24 cellular contexts compared by ENCODE assay signal in the genomic region with DNA sequence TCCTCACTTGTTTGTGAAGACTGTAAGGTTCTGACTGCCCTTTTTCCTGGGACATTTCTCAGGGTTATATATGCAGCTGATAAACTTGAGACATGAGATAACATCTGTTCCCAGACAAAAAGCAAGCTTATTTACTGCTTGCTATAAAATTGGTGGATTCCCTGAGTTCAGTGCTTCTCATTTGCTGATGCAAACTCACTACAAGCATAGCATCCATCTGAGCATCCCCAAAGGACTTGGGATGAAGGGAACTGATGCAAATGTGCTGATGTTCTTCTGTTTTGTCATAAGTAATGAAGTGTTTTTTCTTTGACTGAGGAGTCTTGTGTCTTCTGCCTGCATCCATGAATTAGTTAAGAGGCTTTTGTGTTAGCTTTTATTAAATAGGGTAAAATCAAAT.
"Had no signal": no experiment of that assay in that cellular context is flagged by ENCODE, and none has a peak within 500 bp of the region (broad histone marks: within the 10 kb centered on the region; RNA-seq: fewer than 3 reads in every experiment).

No MANE protein-coding gene starts in this region.

- H3K4me1 Mint-ChIP-seq: endodermal cell had no signal

- H3K4me3 Mint-ChIP-seq: activated T-cell treated with anti-CD3 and anti-CD28 coated beads, Interleukin-2, amount 50 U/mL, for 72 hours; endodermal cell; mesothelial cell of epicardium; naive B cell had no signal

- H3K27me3 Mint-ChIP-seq: naive B cell had no signal

- H3K27me3 ChIP-seq: breast epithelium, gastroesophageal sphincter, hepatocyte, spleen, testis, transverse colon had no signal

- ATAC-seq: activated naive CD4-positive, alpha-beta T cell treated with anti-CD3 and anti-CD28 coated beads, Interleukin-2, amount 50 U/mL, for 72 hours; activated T-cell treated with anti-CD3 and anti-CD28 coated beads, Interleukin-2, amount 50 U/mL, for 72 hours; esophagus mucosa; gastroesophageal sphincter; left ventricle myocardium superior; right cardiac atrium; stimulated activated naive CD8-positive, alpha-beta T cell treated with anti-CD3 and anti-CD28 coated beads, Interleukin-15, Interleukin-2, amounts not matched to agents 100 U/mL and 50 U/mL, for 24 hours had no signal

- H3K4me1 ChIP-seq: breast epithelium, gastroesophageal sphincter, spleen, testis, transverse colon had no signal

- H2AFZ ChIP-seq: hepatocyte had no signal

- DNase-seq: activated CD4-positive, alpha-beta T cell treated with anti-CD3 and anti-CD28 coated beads for 4 hours; activated CD4-positive, alpha-beta T cell treated with anti-CD3 and anti-CD28 coated beads, Interleukin-2, amount 50 U/mL, for 4 hours; activated naive CD4-positive, alpha-beta T cell; activated T-cell treated with anti-CD3 and anti-CD28 coated beads for 4 hours; activated T-cell treated with anti-CD3 and anti-CD28 coated beads, Interleukin-2, amount 50 U/mL, for 72 hours; central memory CD4-positive, alpha-beta T cell; endodermal cell; islet precursor cell; left ventricle myocardium superior; naive B cell; nucleus accumbens; posterior cingulate gyrus; right cardiac atrium; spleen; stimulated activated naive CD8-positive, alpha-beta T cell treated with anti-CD3 and anti-CD28 coated beads, Interleukin-15, Interleukin-2, amounts not matched to agents 100 U/mL and 50 U/mL, for 24 hours; testis; transverse colon had no signal

- H3K4me2 ChIP-seq: hepatocyte had no signal

- H3K27ac Mint-ChIP-seq: activated T-cell treated with anti-CD3 and anti-CD28 coated beads, Interleukin-2, amount 50 U/mL, for 72 hours; endodermal cell; mesothelial cell of epicardium had no signal

- H3K36me3 ChIP-seq: breast epithelium, gastroesophageal sphincter, transverse colon had no signal

- H3K9me3 Mint-ChIP-seq: activated naive CD4-positive, alpha-beta T cell treated with anti-CD3 and anti-CD28 coated beads, Interleukin-2, amount 50 U/mL, for 72 hours; activated T-cell treated with anti-CD3 and anti-CD28 coated beads, Interleukin-2, amount 50 U/mL, for 72 hours; naive B cell had no signal

- H3K27ac ChIP-seq: breast epithelium, gastroesophageal sphincter, hepatocyte, spleen, testis, transverse colon, VCaP had no signal

- H3K79me2 ChIP-seq: hepatocyte had no signal

- H3K36me3 Mint-ChIP-seq: activated naive CD4-positive, alpha-beta T cell treated with anti-CD3 and anti-CD28 coated beads, Interleukin-2, amount 50 U/mL, for 72 hours had no signal

- H3K4me3 ChIP-seq: breast epithelium, gastroesophageal sphincter, hepatocyte, spleen, testis, transverse colon had no signal

- H3K9me3 ChIP-seq: testis had no signal
